12 cellular contexts compared by ENCODE assay signal in genomic region chr6:84652356-84653026, GRCh38.
DNase-seq lines count a peak whose midpoint lies in the region; ATAC-seq and TF ChIP-seq lines count a peak whose summit lies in the region.
"Had no signal": no experiment of that assay in that cellular context is flagged by ENCODE, and none has a peak within 500 bp of the region (broad histone marks: within the 10 kb centered on the region; RNA-seq: fewer than 3 reads in every experiment).

No MANE protein-coding gene starts in this region.

- H3K36me3 ChIP-seq in PC-3 (ENCODE audit: low read depth, low read length): no peaks in the 10 kb centered on the region
- H3K36me3 ChIP-seq: tibial nerve had no signal

- H3K9me3 ChIP-seq in PC-3 (ENCODE audit: low read length): no peaks in the 10 kb centered on the region
- H3K9me3 ChIP-seq: psoas muscle, tibial nerve had no signal

- no peaks in the 10 kb centered on the region for H3K27me3 ChIP-seq in PC-3 (ENCODE audit: low read length)
- H3K27me3 ChIP-seq: tibial nerve had no signal

- peaks cover 4% of the 10 kb centered on the region for H3K9me3 Mint-ChIP-seq in natural killer cell treated with Interleukin-12 subunit alpha and Interleukin-12 subunit beta and Interleukin-15 and Interleukin-18, amount 100 ng/mL, for 72 hours

- no peak overlapping the region for H3K27ac Mint-ChIP-seq in natural killer cell treated with Interleukin-12 subunit alpha and Interleukin-12 subunit beta and Interleukin-15 and Interleukin-18, amount 100 ng/mL, for 72 hours

- peaks cover 24% of the 10 kb centered on the region for H3K4me1 ChIP-seq in PC-3 (ENCODE audit: insufficient read depth, low read length)
- H3K4me1 ChIP-seq: psoas muscle, tibial nerve had no signal

- CTCF ChIA-PET in PC-3 (lab: Charles Lee): no interaction called here

- DNase-seq in COLO829 (ENCODE audit: low spot score) (peak; percentile 10), PC-3 (peak; percentile 87), dermis blood vessel endothelial cell (peak; percentile 94), omental fat pad (ENCODE audit: low spot score) (no peak), DMS79 (lab: John Stamatoyannopoulos, UW) (no peak), cerebellar cortex (ENCODE audit: low spot score) (no peak)
- DNase-seq in natural killer cell treated with Interleukin-12 subunit alpha and Interleukin-12 subunit beta and Interleukin-15 and Interleukin-18, amount 100 ng/mL, for 72 hours (ENCODE audit: low spot score): no peak
- DNase-seq in activated T-cell treated with anti-CD3 and anti-CD28 coated beads, Interleukin-2, amount 50 U/mL, for 48 hours: no peak
- DNase-seq: anterior cingulate cortex, NCI-H1436 treated with DMSO at 0.1 percent for 48 hours, psoas muscle had no signal

- H3F3A ChIP-seq in PC-3 (ENCODE audit: low read length, unreplicated experiment): no peaks in the 10 kb centered on the region

- no peak overlapping the region for H3K9ac ChIP-seq in PC-3 (ENCODE audit: low read length)

- no TSS peak for BruUV-seq in PC-3 (replicated peaks; lab: Mats Ljungman, UMichigan)

- H3K4me3 ChIP-seq in PC-3 (ENCODE audit: low read length): no peak overlapping the region
- H3K4me3 ChIP-seq: psoas muscle, tibial nerve had no signal

- no peaks in the 10 kb centered on the region for H3K9me2 ChIP-seq in PC-3 (replicated peaks; ENCODE audit: low read length)

- intact Hi-C loops in PC-3 (cut with micrococcal nuclease): no loop called here

- H2AFZ ChIP-seq in PC-3 (ENCODE audit: low read length): no peak overlapping the region

- no peaks in the 10 kb centered on the region for H4K20me1 ChIP-seq in PC-3 (ENCODE audit: low read length)

- ATAC-seq in PC-3 (peak; percentile 69), omental fat pad (ENCODE audit: low FRiP score) (peak; percentile 74)
- ATAC-seq in natural killer cell treated with Interleukin-12 subunit alpha and Interleukin-12 subunit beta and Interleukin-15 and Interleukin-18, amount 100 ng/mL, for 72 hours: no peak
- ATAC-seq: psoas muscle had no signal

- peak overlapping the region; percentile 51 for H3K4me2 ChIP-seq in PC-3 (ENCODE audit: low read length)

- POLR2A ChIA-PET in PC-3 (lab: Charles Lee; ENCODE audit: unreplicated experiment): no interaction called here

- H3K79me2 ChIP-seq in PC-3 (ENCODE audit: low read length): no peaks in the 10 kb centered on the region

- H3K36me3 Mint-ChIP-seq in natural killer cell treated with Interleukin-12 subunit alpha and Interleukin-12 subunit beta and Interleukin-15 and Interleukin-18, amount 100 ng/mL, for 72 hours: no peaks in the 10 kb centered on the region

- H3K4me1 Mint-ChIP-seq in natural killer cell treated with Interleukin-12 subunit alpha and Interleukin-12 subunit beta and Interleukin-15 and Interleukin-18, amount 100 ng/mL, for 72 hours (ENCODE audit: low read depth in 2 of 2): no peaks in the 10 kb centered on the region

- TF ChIP-seq CTCF in PC-3 (conservative IDR thresholded peaks at IDR 0.05; ENCODE audit: low read depth, low read length): no peak
- no peak for TF ChIP-seq CTCF in omental fat pad (IDR thresholded peaks at IDR 0.05)

- H3K27me3 Mint-ChIP-seq in natural killer cell treated with Interleukin-12 subunit alpha and Interleukin-12 subunit beta and Interleukin-15 and Interleukin-18, amount 100 ng/mL, for 72 hours: no peaks in the 10 kb centered on the region

- H3K27ac ChIP-seq in PC-3 (ENCODE audit: low read length): no peak overlapping the region
- H3K27ac ChIP-seq: psoas muscle, tibial nerve had no signal

- H3K4me3 Mint-ChIP-seq in natural killer cell treated with Interleukin-12 subunit alpha and Interleukin-12 subunit beta and Interleukin-15 and Interleukin-18, amount 100 ng/mL, for 72 hours: no peak overlapping the region

Comparison
In these comparisons a context has a peak if more than half of its experiments do, and no peak if none do; other contexts are left out.
1. DNase-seq: peak in COLO829 (single experiment), PC-3 (single experiment) and dermis blood vessel endothelial cell (single experiment); none in omental fat pad (single experiment), DMS79 (single experiment), natural killer cell treated with Interleukin-12 subunit alpha and Interleukin-12 subunit beta and Interleukin-15 and Interleukin-18, amount 100 ng/mL, for 72 hours (single experiment), cerebellar cortex (single experiment) and activated T-cell treated with anti-CD3 and anti-CD28 coated beads, Interleukin-2, amount 50 U/mL, for 48 hours (0 of 2).
2. ATAC-seq: peak in PC-3 (single experiment) and omental fat pad (single experiment); none in natural killer cell treated with Interleukin-12 subunit alpha and Interleukin-12 subunit beta and Interleukin-15 and Interleukin-18, amount 100 ng/mL, for 72 hours (0 of 2).